Comparison of ENCODE assay signal across 22 cellular contexts in the genomic region with DNA sequence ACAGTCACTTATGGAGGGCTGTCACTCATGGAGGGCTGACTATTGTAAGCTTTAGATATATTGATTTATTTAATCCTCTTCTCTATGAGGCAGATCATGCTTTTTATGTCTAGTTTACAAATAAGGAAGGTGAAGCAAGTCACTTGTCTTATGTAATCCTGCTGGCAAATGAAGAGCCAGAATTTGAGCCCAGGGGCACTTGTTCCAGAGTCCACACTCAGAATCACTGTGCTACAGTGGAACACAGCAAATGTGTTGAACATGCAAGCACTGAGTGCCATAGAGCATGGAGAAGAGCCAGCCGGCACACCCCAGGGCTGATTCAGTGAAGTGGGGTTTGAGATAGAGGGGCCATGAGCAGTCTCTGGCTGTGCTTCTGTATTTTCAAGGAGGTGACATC.
DNase-seq lines count a peak whose midpoint lies in the region; ATAC-seq, FAIRE-seq and TF ChIP-seq lines count a peak whose summit lies in the region.
"Had no signal": no experiment of that assay in that cellular context is flagged by ENCODE, and none has a peak within 500 bp of the region (broad histone marks: within the 10 kb centered on the region; RNA-seq: fewer than 3 reads in every experiment).

No MANE protein-coding gene starts in this region.

- H3K4me2 ChIP-seq in HepG2 (ENCODE audit: low read depth, low read length), result no peak overlapping the region
- H3K4me2 ChIP-seq: BLaER1 had no signal

- no peak for TF ChIP-seq CTCF in right atrium auricular region (IDR thresholded peaks at IDR 0.05)
- no peak for TF ChIP-seq CTCF in liver (IDR thresholded peaks at IDR 0.05; ENCODE audit: low read depth, low read length, missing input control)
- TF ChIP-seq CTCF in HepG2 (CRISPR knock-in tag; IDR thresholded peaks at IDR 0.05), result no peak
- TF ChIP-seq CTCF in progenitor cell of endocrine pancreas (IDR thresholded peaks at IDR 0.05; ENCODE audit: unreplicated experiment), result no peak

- no peak overlapping the region for H3K27ac ChIP-seq in right atrium auricular region
- H3K27ac ChIP-seq in liver (ENCODE audit: low read depth in 1 of 2, low read length in 2 of 2), result no peak overlapping the region
- no peak overlapping the region for H3K27ac ChIP-seq in HepG2 (ENCODE audit: extremely low read length, insufficient read depth, low read length)
- H3K27ac ChIP-seq: 22Rv1, BLaER1, C4-2B had no signal

- intact Hi-C loops in Right ventricle myocardium inferior (cut with DNase I), result no loop called here
- intact Hi-C loops in HepG2 (cut with micrococcal nuclease; ENCODE audit: unreplicated experiment), result no loop called here

- BruUV-seq in HepG2 (replicated peaks; lab: Mats Ljungman, UMichigan), result no TSS peak

- H3K9ac ChIP-seq in liver (ENCODE audit: low read depth in 1 of 2, low read length in 2 of 2) (no peak overlapping the region), HepG2 (ENCODE audit: insufficient read depth, low read depth, low read length) (no peak overlapping the region)
- H3K9ac ChIP-seq: BLaER1 had no signal

- H3K4me3 Mint-ChIP-seq in progenitor cell of endocrine pancreas (ENCODE audit: low read depth), result no peak overlapping the region
- H3K4me3 Mint-ChIP-seq: B cell; CD4-positive, CD25-positive, alpha-beta regulatory T cell; CD8-positive, alpha-beta T cell; HFFc6 had no signal

- H3K27ac Mint-ChIP-seq in progenitor cell of endocrine pancreas, result peak overlapping the region; percentile 59
- H3K27ac Mint-ChIP-seq: B cell; CD4-positive, CD25-positive, alpha-beta regulatory T cell; CD8-positive, alpha-beta T cell; HFFc6 had no signal

- CTCF ChIA-PET in HepG2 (lab: Yijun Ruan, JAX; ENCODE audit: low intra/inter-chr PET ratio, low total read pairs), result no interaction called here

- H3K4me1 Mint-ChIP-seq in progenitor cell of endocrine pancreas (ENCODE audit: low read depth), result peaks cover 2% of the 10 kb centered on the region
- H3K4me1 Mint-ChIP-seq: B cell; CD4-positive, CD25-positive, alpha-beta regulatory T cell had no signal

- POLR2A ChIA-PET in HepG2 (lab: Yijun Ruan, JAX), result no interaction called here

- H2AFZ ChIP-seq in HepG2 (ENCODE audit: low read length), result no peak overlapping the region

- H3K27me3 ChIP-seq in right atrium auricular region (no peaks in the 10 kb centered on the region), liver (ENCODE audit: control insufficient read depth in 4 of 4, insufficient read depth in 4 of 4, low read length in 3 of 4) (no peaks in the 10 kb centered on the region), HepG2 (ENCODE audit: control insufficient read depth in 1 of 2, insufficient read depth in 2 of 2, low read length in 2 of 2) (no peaks in the 10 kb centered on the region)
- H3K27me3 ChIP-seq: BLaER1 had no signal

- ATAC-seq in Right ventricle myocardium inferior (peak; percentile 30), HepG2 (no peak)
- ATAC-seq: CD8-positive, alpha-beta T cell had no signal

- in situ Hi-C loops in HepG2 (cut with HindIII; ENCODE audit: extremely low pct_ligation_motif_present, low pct_unique_long_range_greater_than_20kb), result no loop called here

- H3K36me3 ChIP-seq in right atrium auricular region, result no peaks in the 10 kb centered on the region
- H3K36me3 ChIP-seq in liver (ENCODE audit: control insufficient read depth in 4 of 4, insufficient read depth in 3 of 4, low read depth in 1 of 4, low read length in 3 of 4), result no peaks in the 10 kb centered on the region
- no peaks in the 10 kb centered on the region for H3K36me3 ChIP-seq in HepG2 (replicated peaks in 1 of 2; ENCODE audit: control insufficient read depth in 1 of 2, insufficient read depth in 2 of 2, low read length in 2 of 2)
- H3K36me3 ChIP-seq: BLaER1, HAP-1 had no signal

- WGBS in liver, result 47% methylated on average over 1 of the region's 1 CpG
- WGBS in HepG2 (ENCODE audit: low lambda C conversion rate), result 55% methylated on average over 1 of the region's 1 CpG

- H3K36me3 Mint-ChIP-seq in progenitor cell of endocrine pancreas (ENCODE audit: insufficient read depth), result no peaks in the 10 kb centered on the region
- H3K36me3 Mint-ChIP-seq: CD4-positive, CD25-positive, alpha-beta regulatory T cell; CD8-positive, alpha-beta T cell had no signal

- H3K9me3 Mint-ChIP-seq in progenitor cell of endocrine pancreas (ENCODE audit: low read depth), result peaks cover 6% of the 10 kb centered on the region
- H3K9me3 Mint-ChIP-seq: CD8-positive, alpha-beta T cell had no signal

- no peaks in the 10 kb centered on the region for H3K79me2 ChIP-seq in HepG2 (ENCODE audit: insufficient read depth, low read length)

- no peaks in the 10 kb centered on the region for H3K9me3 ChIP-seq in right atrium auricular region
- no peaks in the 10 kb centered on the region for H3K9me3 ChIP-seq in liver (ENCODE audit: control insufficient read depth in 4 of 4, low read length in 3 of 4)
- peaks cover 8% of the 10 kb centered on the region; the same call in 1 of the 2 replicates for H3K9me3 ChIP-seq in HepG2 (ENCODE audit: low read length)
- H3K9me3 ChIP-seq: Caco-2, HAP-1 had no signal

- FAIRE-seq in HepG2 (lab: Jason Lieb, UNC), result no peak
- FAIRE-seq: A204.1, G401.6, GM12892, H54 had no signal

- H4K20me1 ChIP-seq in HepG2 (ENCODE audit: insufficient read depth, low read length), result no peaks in the 10 kb centered on the region
- H4K20me1 ChIP-seq: BLaER1 had no signal

- no peak for DNase-seq in Right ventricle myocardium inferior (ENCODE audit: missing footprints)
- DNase-seq in right atrium auricular region (ENCODE audit: low spot score), result no peak
- DNase-seq in HepG2 (ENCODE audit: low spot score), result no peak
- no peak for DNase-seq in progenitor cell of endocrine pancreas (ENCODE audit: low spot score, unreplicated experiment)
- no peak for DNase-seq in NCI-H446 (lab: John Stamatoyannopoulos, UW)
- DNase-seq: Caco-2; CD4-positive, CD25-positive, alpha-beta regulatory T cell; CD8-positive, alpha-beta T cell; DMS153; DND-41; GOT3; HFFc6 had no signal

- peaks cover 0 to 26% of the 10 kb centered on the region in 2 donors for H3K4me1 ChIP-seq in right atrium auricular region
- H3K4me1 ChIP-seq in liver (ENCODE audit: control insufficient read depth in 4 of 4, insufficient read depth in 4 of 4, low read length in 3 of 4), result peaks cover 0 to 12% (median 8%) of the 10 kb centered on the region in 4 donors
- no peaks in the 10 kb centered on the region for H3K4me1 ChIP-seq in HepG2 (ENCODE audit: insufficient read depth, low read length)
- H3K4me1 ChIP-seq: BLaER1, Caco-2, HAP-1 had no signal

- no peak overlapping the region for H3K4me3 ChIP-seq in right atrium auricular region
- H3K4me3 ChIP-seq in liver (ENCODE audit: low read depth in 1 of 3, low read length in 3 of 3), result no peak overlapping the region
- H3K4me3 ChIP-seq in HepG2 (replicated peaks in 1 of 3; ENCODE audit: insufficient read depth in 1 of 3, low read depth in 2 of 3, low read length in 3 of 3), result no peak overlapping the region
- H3K4me3 ChIP-seq: BLaER1, HAP-1 had no signal

- TF ChIP-seq EP300 in HepG2 (IDR thresholded peaks at IDR 0.05; ENCODE audit: low read depth in 2 of 2, low read length in 2 of 2) (no peak), HepG2 (CRISPR knock-in tag; IDR thresholded peaks at IDR 0.05; ENCODE audit: borderline replicate concordance) (no peak)

- TF ChIP-seq POLR2A in HepG2 (IDR thresholded peaks at IDR 0.05; ENCODE audit: insufficient read depth in 1 of 2, low read depth in 2 of 2, low read length in 2 of 2), result no peak

- no peaks in the 10 kb centered on the region for H3K27me3 Mint-ChIP-seq in progenitor cell of endocrine pancreas
- H3K27me3 Mint-ChIP-seq: B cell; CD4-positive, CD25-positive, alpha-beta regulatory T cell had no signal

- TF ChIP-seq RAD21 in liver (IDR thresholded peaks at IDR 0.05) (peak in 1 of 2 donors; percentile 19), HepG2 (CRISPR knock-in tag; IDR thresholded peaks at IDR 0.05) (no peak)

TF ChIP-seq in liver, 16 proteins besides CTCF, POLR2A, EP300 and RAD21 (continues in another document):
- TF ChIP-seq NR2F2 (IDR thresholded peaks at IDR 0.05) (no peak), HNF4A (conservative IDR thresholded peaks at IDR 0.05) (peak; percentile 75 to 92), MAX (IDR thresholded peaks at IDR 0.05) (no peak), SP1 (IDR thresholded peaks at IDR 0.05) (no peak), TAF1 (conservative IDR thresholded peaks at IDR 0.05) (no peak), GABPA (IDR thresholded peaks at IDR 0.05 in 1 of 2, conservative IDR thresholded peaks at IDR 0.05 in 1 of 2) (no peak), RXRA (IDR thresholded peaks at IDR 0.05) (peak in 1 of 2 donors; percentile 30), JUND (IDR thresholded peaks at IDR 0.05) (no peak), ATF3 (IDR thresholded peaks at IDR 0.05) (no peak)

TF ChIP-seq in HepG2, 621 proteins besides CTCF, POLR2A, EP300 and RAD21:
- no peak for TF ChIP-seq KDM1A (CRISPR knock-in tag; IDR thresholded peaks at IDR 0.05)
- TF ChIP-seq SMARCC2 (IDR thresholded peaks at IDR 0.05), result no peak
- TF ChIP-seq ZKSCAN5 (CRISPR knock-in tag; IDR thresholded peaks at IDR 0.05), result no peak
- no peak for TF ChIP-seq AKAP8 (CRISPR knock-in tag; IDR thresholded peaks at IDR 0.05)
- no peak for TF ChIP-seq ZNF747 (CRISPR knock-in tag; IDR thresholded peaks at IDR 0.05; ENCODE audit: borderline replicate concordance)
- TF ChIP-seq HOXA3 (CRISPR knock-in tag; IDR thresholded peaks at IDR 0.05), result no peak
